In the genomic region with DNA sequence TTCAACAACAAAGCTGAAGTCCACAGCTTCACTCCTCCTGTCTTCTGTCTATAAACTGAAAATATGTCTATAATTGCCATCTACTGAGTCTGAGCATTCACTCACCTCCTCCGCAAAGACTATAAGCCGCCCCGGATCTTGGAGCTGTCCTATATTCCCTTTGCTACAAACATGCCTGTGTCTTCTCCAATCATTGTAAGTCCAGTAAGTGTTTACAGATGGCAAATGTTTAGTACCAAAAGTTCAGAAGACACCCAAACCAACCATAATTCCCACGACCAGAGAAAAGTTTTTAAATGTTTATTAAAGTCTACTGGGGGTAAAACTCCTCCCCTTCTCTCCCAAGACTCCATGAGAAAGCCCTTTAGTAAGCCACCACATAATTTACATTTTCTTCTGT, we compare ENCODE assay signal across 23 cellular contexts.
"Had no signal": no experiment of that assay in that cellular context is flagged by ENCODE, and none has a peak within 500 bp of the region (broad histone marks: within the 10 kb centered on the region; RNA-seq: fewer than 3 reads in every experiment).

No MANE protein-coding gene starts in this region.

- H3K4me3 ChIP-seq: tibial artery had no signal

- H3K27me3 ChIP-seq: tibial artery had no signal

- H3K27ac Mint-ChIP-seq: activated CD8-positive, alpha-beta memory T cell treated with anti-CD3 and anti-CD28 coated beads, Interleukin-2, amount 10 ng/mL, durations not matched to agents 7 days and 5 days; activated naive CD8-positive, alpha-beta T cell treated with anti-CD3 and anti-CD28 coated beads for 36 hours; activated T-helper 17 cell treated with anti-CD3 and anti-CD28 coated beads, Interleukin-2, amount 50 U/mL, for 72 hours; brain; nephron progenitor cell; progenitor cell of endocrine pancreas had no signal

- H3K27ac ChIP-seq: foreskin keratinocyte had no signal

- ATAC-seq: activated CD8-positive, alpha-beta memory T cell treated with anti-CD3 and anti-CD28 coated beads, Interleukin-2, amount 10 ng/mL, durations not matched to agents 7 days and 5 days; activated T-helper 17 cell treated with anti-CD3 and anti-CD28 coated beads, Interleukin-2, amount 50 U/mL, for 72 hours; esophagus mucosa; left colon had no signal

- H3K9me3 Mint-ChIP-seq: activated naive CD8-positive, alpha-beta T cell treated with anti-CD3 and anti-CD28 coated beads for 36 hours; activated T-helper 17 cell treated with anti-CD3 and anti-CD28 coated beads, Interleukin-2, amount 50 U/mL, for 72 hours; brain; nephron progenitor cell had no signal

- H3K4me3 Mint-ChIP-seq: activated CD8-positive, alpha-beta memory T cell treated with anti-CD3 and anti-CD28 coated beads, Interleukin-2, amount 10 ng/mL, durations not matched to agents 7 days and 5 days; activated naive CD8-positive, alpha-beta T cell treated with anti-CD3 and anti-CD28 coated beads for 36 hours; activated T-helper 17 cell treated with anti-CD3 and anti-CD28 coated beads, Interleukin-2, amount 50 U/mL, for 72 hours; nephron progenitor cell had no signal

- H3K36me3 ChIP-seq: tibial artery had no signal

- H3K36me3 Mint-ChIP-seq: activated CD8-positive, alpha-beta memory T cell treated with anti-CD3 and anti-CD28 coated beads, Interleukin-2, amount 10 ng/mL, durations not matched to agents 7 days and 5 days; activated naive CD8-positive, alpha-beta T cell treated with anti-CD3 and anti-CD28 coated beads for 36 hours; brain had no signal

- H3K9me3 ChIP-seq: tibial artery had no signal

- DNase-seq: activated CD4-positive, alpha-beta T cell treated with anti-CD3 and anti-CD28 coated beads, Interleukin-2, amount 50 U/mL, for 48 hours; activated CD8-positive, alpha-beta memory T cell treated with anti-CD3 and anti-CD28 coated beads, Interleukin-2, amount 10 ng/mL, durations not matched to agents 7 days and 5 days; activated naive CD4-positive, alpha-beta T cell; activated naive CD8-positive, alpha-beta T cell treated with anti-CD3 and anti-CD28 coated beads for 36 hours; amygdala; effector CD4-positive, alpha-beta T cell; foreskin keratinocyte; hypothalamus; islet precursor cell; left colon; midbrain; nephron progenitor cell; nucleus accumbens; stimulated activated CD4-positive, alpha-beta T cell treated with anti-CD3 and anti-CD28 coated beads, Interleukin-12 subunit alpha, Interleukin-12 subunit beta, amount 100 ng/mL, for 4 hours; stimulated activated CD4-positive, alpha-beta T cell treated with anti-CD3 and anti-CD28 coated beads, Interleukin-1b, Interleukin-23, amount 100 ng/mL, for 48 hours; stimulated activated CD8-positive, alpha-beta memory T cell treated with anti-CD3 and anti-CD28 coated beads, Interleukin-4, amount 100 ng/mL, for 48 hours; stimulated activated naive CD4-positive, alpha-beta T cell treated with Interleukin-2 at 50 U/mL for 16 hours; substantia nigra; tibial artery had no signal
